ENCODE assay signal across 17 cellular contexts in the genomic region with DNA sequence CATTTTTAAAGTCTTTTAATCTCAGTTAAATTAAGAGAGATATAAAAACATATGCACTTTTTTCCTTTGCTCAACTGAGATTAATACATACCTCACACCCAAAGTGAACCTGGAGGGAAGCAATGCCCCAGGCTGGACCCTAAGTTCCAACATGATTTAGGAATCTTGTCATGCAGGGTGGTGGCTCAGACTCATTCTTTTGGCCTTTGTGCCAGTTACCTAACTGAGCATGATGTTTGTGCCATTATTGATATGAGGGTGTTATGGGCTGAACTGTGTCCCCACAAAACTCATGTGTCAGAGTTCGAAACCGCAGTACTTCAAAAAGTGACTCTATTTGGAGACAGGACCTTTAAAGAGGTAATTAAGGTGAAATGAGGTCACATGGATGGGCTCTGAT.
DNase-seq lines count a peak whose midpoint lies in the region; ATAC-seq and TF ChIP-seq lines count a peak whose summit lies in the region.
"Had no signal": no experiment of that assay in that cellular context is flagged by ENCODE, and none has a peak within 500 bp of the region (broad histone marks: within the 10 kb centered on the region; RNA-seq: fewer than 3 reads in every experiment).

No MANE protein-coding gene starts in this region.

- no peaks in the 10 kb centered on the region for H3K4me1 ChIP-seq in trophoblast cell (ENCODE audit: control insufficient read depth in 1 of 2, insufficient read depth in 2 of 2, low read length in 2 of 2)
- H3K4me1 ChIP-seq: BLaER1, HAP-1 had no signal

- H3K27ac ChIP-seq in epithelial cell of prostate, result peak overlapping the region; percentile 64
- no peak overlapping the region for H3K27ac ChIP-seq in trophoblast cell (ENCODE audit: low read depth, low read length)
- H3K27ac ChIP-seq: BLaER1, GM23248, HL-60 had no signal

- TF ChIP-seq CTCF in chondrocyte (IDR thresholded peaks at IDR 0.05), result no peak

- no peak overlapping the region for H3K18ac ChIP-seq in trophoblast cell (ENCODE audit: low read length)

- H2BK12ac ChIP-seq in trophoblast cell (ENCODE audit: low read length), result no peak overlapping the region

- H4K12ac ChIP-seq in trophoblast cell (ENCODE audit: low read depth, low read length), result no peak overlapping the region

- H3K27ac Mint-ChIP-seq in chondrocyte (ENCODE audit: unreplicated experiment), result no peak overlapping the region
- H3K27ac Mint-ChIP-seq: CD14-positive monocyte; CD4-positive, alpha-beta memory T cell had no signal

- H3K14ac ChIP-seq in trophoblast cell (ENCODE audit: low read length), result no peak overlapping the region

- H3K9ac ChIP-seq in trophoblast cell (ENCODE audit: low read length), result no peak overlapping the region
- H3K9ac ChIP-seq: BLaER1, GM23248 had no signal

- H2AK5ac ChIP-seq in trophoblast cell (ENCODE audit: low read length), result no peak overlapping the region

- no peaks in the 10 kb centered on the region for H3K9me3 Mint-ChIP-seq in chondrocyte (ENCODE audit: low read depth)
- H3K9me3 Mint-ChIP-seq: CD14-positive monocyte; CD4-positive, alpha-beta memory T cell had no signal

- H3K9me3 ChIP-seq in trophoblast cell (ENCODE audit: insufficient read depth, low read depth, low read length), result no peaks in the 10 kb centered on the region
- H3K9me3 ChIP-seq: BLaER1, HAP-1 had no signal

- intact Hi-C loops in Right ventricle myocardium inferior (cut with DNase I) (no loop called here), cardiac septum (cut with DNase I) (no loop called here)

- no peaks in the 10 kb centered on the region for H3K79me2 ChIP-seq in trophoblast cell (ENCODE audit: control insufficient read depth, insufficient read depth, low read length, poor library complexity)

- no CpG with 5 or more reads among the region's 2 CpGs for WGBS in trophoblast cell (ENCODE audit: extremely low coverage, insufficient coverage, insufficient read length)

- no peaks in the 10 kb centered on the region for H3K27me3 Mint-ChIP-seq in chondrocyte (ENCODE audit: low read depth)
- H3K27me3 Mint-ChIP-seq: CD4-positive, alpha-beta memory T cell had no signal

- H3K4ac ChIP-seq in trophoblast cell (ENCODE audit: low read depth, low read length), result no peak overlapping the region

- H3K4me2 ChIP-seq in trophoblast cell (ENCODE audit: low read length), result no peak overlapping the region
- H3K4me2 ChIP-seq: BLaER1 had no signal

- H3K27me3 ChIP-seq in trophoblast cell (ENCODE audit: insufficient read depth, low read length), result no peaks in the 10 kb centered on the region
- H3K27me3 ChIP-seq: BLaER1 had no signal

- no peak overlapping the region for H2AFZ ChIP-seq in trophoblast cell (ENCODE audit: insufficient read depth, low read length, poor library complexity)
- H2AFZ ChIP-seq: GM23248 had no signal

- peak; percentile 28 for ATAC-seq in Right ventricle myocardium inferior
- no peak for ATAC-seq in GM21825 (IDR thresholded peaks at IDR 0.05; ENCODE audit: unreplicated experiment)
- no peak for ATAC-seq in HG02678 (IDR thresholded peaks at IDR 0.05; ENCODE audit: unreplicated experiment)

- no peak overlapping the region for H3K4me3 Mint-ChIP-seq in chondrocyte (ENCODE audit: unreplicated experiment)
- H3K4me3 Mint-ChIP-seq: CD14-positive monocyte; CD4-positive, alpha-beta memory T cell had no signal

- no peaks in the 10 kb centered on the region for H3K36me3 Mint-ChIP-seq in chondrocyte (ENCODE audit: low read depth)
- H3K36me3 Mint-ChIP-seq: CD14-positive monocyte; CD4-positive, alpha-beta memory T cell had no signal

- H3K36me3 ChIP-seq in trophoblast cell (ENCODE audit: control insufficient read depth in 1 of 2, insufficient read depth in 2 of 2, low read length in 2 of 2), result no peaks in the 10 kb centered on the region
- H3K36me3 ChIP-seq: BLaER1, HAP-1 had no signal

- peaks cover 2% of the 10 kb centered on the region for H3K79me1 ChIP-seq in trophoblast cell (ENCODE audit: low read length)

- no peak overlapping the region for H4K91ac ChIP-seq in trophoblast cell (ENCODE audit: low read depth, low read length)

- H3K23ac ChIP-seq in trophoblast cell (ENCODE audit: low read length), result no peak overlapping the region

- no peak overlapping the region for H2BK5ac ChIP-seq in trophoblast cell (ENCODE audit: low read depth, low read length, poor library complexity)

- peaks cover 3% of the 10 kb centered on the region for H3K4me1 Mint-ChIP-seq in chondrocyte (ENCODE audit: low read depth)
- H3K4me1 Mint-ChIP-seq: CD14-positive monocyte; CD4-positive, alpha-beta memory T cell had no signal

- H4K8ac ChIP-seq in trophoblast cell (ENCODE audit: low read depth, low read length), result no peak overlapping the region

- no peak overlapping the region for H2BK120ac ChIP-seq in trophoblast cell (ENCODE audit: insufficient read depth, low read length, poor library complexity)

- DNase-seq in Right ventricle myocardium inferior (ENCODE audit: missing footprints) (no peak), cardiac septum (ENCODE audit: low spot score) (no peak), epithelial cell of prostate (ENCODE audit: low read depth, low spot score) (no peak), trophoblast cell (peak; percentile 76 to 78), chondrocyte (ENCODE audit: low spot score) (no peak)
- DNase-seq: 8988T; CD4-positive, alpha-beta memory T cell; DMS153; DMS79; GDM1; GM23248 had no signal

- H3K4me3 ChIP-seq in trophoblast cell (ENCODE audit: low read depth, low read length), result no peak overlapping the region
- H3K4me3 ChIP-seq: BLaER1, GM23248, HAP-1 had no signal

Comparison
In these comparisons a context has a peak if more than half of its experiments do, and no peak if none do; other contexts are left out.
1. DNase-seq: peak in trophoblast cell (2 of 2); none in Right ventricle myocardium inferior (single experiment), cardiac septum (single experiment), epithelial cell of prostate (single experiment) and chondrocyte (single experiment).